1 cellular context compared by ENCODE assay signal in genomic region chr16:12455287-12455798, GRCh38.
A peak's percentile ranks its signal among the peaks of the same experiment; 100 is the strongest.
TF ChIP-seq lines count a peak whose summit lies in the region.

No MANE protein-coding gene starts in this region.

TF ChIP-seq in WTC11, 78 proteins besides CTCF, POLR2A, EP300 and RAD21:
- TF ChIP-seq ZNF425 (CRISPR knock-in tag; conservative IDR thresholded peaks at IDR 0.05) (no peak), ZBTB43 (CRISPR knock-in tag; IDR thresholded peaks at IDR 0.05) (no peak), EMX1 (CRISPR knock-in tag; IDR thresholded peaks at IDR 0.05) (no peak), ETV6 (CRISPR knock-in tag; IDR thresholded peaks at IDR 0.05) (0 out of 2 replicates have a peak, but pooled peaks have one; percentile 27)
